1 cellular context compared by ENCODE assay signal in the genomic region with DNA sequence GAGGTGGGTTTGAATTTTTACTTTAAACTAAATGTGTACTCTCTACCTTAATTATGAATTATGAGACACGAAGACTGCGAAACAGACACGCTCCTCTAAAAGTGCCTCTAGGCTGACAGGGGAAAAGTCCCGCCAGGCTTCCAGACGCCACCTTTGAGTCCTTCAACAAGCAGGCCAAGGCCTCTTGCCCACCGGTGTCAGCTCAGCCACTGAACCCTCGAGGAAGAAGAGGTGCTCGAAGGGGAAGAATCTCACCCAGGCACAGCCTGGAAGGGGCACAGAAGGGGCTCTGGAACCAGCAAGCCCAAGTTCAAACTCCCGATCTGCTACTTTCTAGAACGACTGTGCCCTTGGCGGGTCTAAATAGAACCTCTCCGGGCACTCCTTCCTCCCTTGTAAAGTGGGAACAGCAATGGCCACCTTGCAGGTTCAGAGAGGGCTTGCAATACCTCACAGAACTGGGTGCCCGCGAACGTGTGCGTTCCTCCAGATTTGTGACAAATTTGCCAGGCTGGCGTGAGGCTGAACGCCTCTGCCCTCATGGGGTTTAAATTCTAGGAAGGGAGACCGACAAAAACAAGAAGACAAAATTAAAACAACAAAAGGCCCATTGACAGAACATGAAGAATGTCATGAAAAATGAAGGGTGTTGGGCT.
TF ChIP-seq lines count a peak whose summit lies in the region.

No MANE protein-coding gene starts in this region.

TF ChIP-seq in HepG2, 621 proteins besides CTCF, POLR2A, EP300 and RAD21 (continued from another document and continues in another):
- TF ChIP-seq NFE2L2 (IDR thresholded peaks at IDR 0.05; ENCODE audit: low read length) (no peak), ZNF780A (CRISPR knock-in tag; IDR thresholded peaks at IDR 0.05) (no peak), ZNF24 (IDR thresholded peaks at IDR 0.05) (no peak), MAFF (IDR thresholded peaks at IDR 0.05; ENCODE audit: low read depth, low read length) (no peak), RNF2 (conservative IDR thresholded peaks at IDR 0.05; ENCODE audit: low read depth) (no peak), RCOR2 (CRISPR knock-in tag; IDR thresholded peaks at IDR 0.05) (0 out of 2 replicates have a peak, but pooled peaks have one; percentile 13), ZNF570 (CRISPR knock-in tag; IDR thresholded peaks at IDR 0.05; ENCODE audit: borderline replicate concordance) (no peak), NCOR1 (IDR thresholded peaks at IDR 0.05; ENCODE audit: borderline replicate concordance, low read length) (0 out of 2 replicates have a peak, but pooled peaks have one; percentile 14), ZNF543 (CRISPR knock-in tag; IDR thresholded peaks at IDR 0.05) (no peak), ZFP36L2 (CRISPR knock-in tag; IDR thresholded peaks at IDR 0.05) (no peak), ZFP41 (CRISPR knock-in tag; IDR thresholded peaks at IDR 0.05; ENCODE audit: borderline replicate concordance) (no peak), RFXAP (CRISPR knock-in tag; IDR thresholded peaks at IDR 0.05; ENCODE audit: borderline replicate concordance) (no peak), SPEN (CRISPR knock-in tag; IDR thresholded peaks at IDR 0.05; ENCODE audit: low read depth) (no peak), ZNF619 (CRISPR knock-in tag; IDR thresholded peaks at IDR 0.05) (no peak), ZNF816 (CRISPR knock-in tag; IDR thresholded peaks at IDR 0.05; ENCODE audit: borderline replicate concordance) (no peak), ZNF30 (CRISPR knock-in tag; IDR thresholded peaks at IDR 0.05) (no peak), ZNF569 (CRISPR knock-in tag; IDR thresholded peaks at IDR 0.05; ENCODE audit: borderline replicate concordance) (no peak), POGZ (CRISPR knock-in tag; IDR thresholded peaks at IDR 0.05) (no peak)
- TF ChIP-seq, protein P1, sequence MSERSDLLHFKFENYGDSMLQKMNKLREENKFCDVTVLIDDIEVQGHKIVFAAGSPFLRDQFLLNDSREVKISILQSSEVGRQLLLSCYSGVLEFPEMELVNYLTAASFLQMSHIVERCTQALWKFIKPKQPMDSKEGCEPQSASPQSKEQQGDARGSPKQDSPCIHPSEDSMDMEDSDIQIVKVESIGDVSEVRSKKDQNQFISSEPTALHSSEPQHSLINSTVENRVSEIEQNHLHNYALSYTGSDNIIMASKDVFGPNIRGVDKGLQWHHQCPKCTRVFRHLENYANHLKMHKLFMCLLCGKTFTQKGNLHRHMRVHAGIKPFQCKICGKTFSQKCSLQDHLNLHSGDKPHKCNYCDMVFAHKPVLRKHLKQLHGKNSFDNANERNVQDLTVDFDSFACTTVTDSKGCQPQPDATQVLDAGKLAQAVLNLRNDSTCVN (CRISPR knock-in tag; IDR thresholded peaks at IDR 0.05; ENCODE audit: borderline replicate concordance) = no peak
- TF ChIP-seq, protein P2, sequence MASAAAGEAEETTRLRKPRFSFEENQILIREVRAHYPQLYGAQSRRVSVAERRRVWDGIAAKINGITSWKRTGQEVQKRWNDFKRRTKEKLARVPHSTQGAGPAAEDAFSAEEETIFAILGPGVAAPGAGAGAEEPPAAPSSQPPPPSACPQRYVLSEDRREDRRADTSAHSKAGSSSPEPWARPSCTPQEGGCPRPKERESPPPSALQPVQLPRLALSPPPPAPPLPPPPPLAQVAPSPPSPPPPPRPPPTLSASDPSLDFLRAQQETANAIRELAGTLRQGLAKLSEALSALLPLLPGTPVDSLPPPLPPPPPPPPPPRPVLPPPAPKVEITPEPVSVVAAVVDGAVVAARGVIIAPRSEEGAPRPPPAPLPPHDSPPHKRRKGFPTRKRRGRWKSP (CRISPR knock-in tag; IDR thresholded peaks at IDR 0.05) = 0 out of 2 replicates have a peak, but pooled peaks have one; percentile 40
- TF ChIP-seq, protein P3, sequence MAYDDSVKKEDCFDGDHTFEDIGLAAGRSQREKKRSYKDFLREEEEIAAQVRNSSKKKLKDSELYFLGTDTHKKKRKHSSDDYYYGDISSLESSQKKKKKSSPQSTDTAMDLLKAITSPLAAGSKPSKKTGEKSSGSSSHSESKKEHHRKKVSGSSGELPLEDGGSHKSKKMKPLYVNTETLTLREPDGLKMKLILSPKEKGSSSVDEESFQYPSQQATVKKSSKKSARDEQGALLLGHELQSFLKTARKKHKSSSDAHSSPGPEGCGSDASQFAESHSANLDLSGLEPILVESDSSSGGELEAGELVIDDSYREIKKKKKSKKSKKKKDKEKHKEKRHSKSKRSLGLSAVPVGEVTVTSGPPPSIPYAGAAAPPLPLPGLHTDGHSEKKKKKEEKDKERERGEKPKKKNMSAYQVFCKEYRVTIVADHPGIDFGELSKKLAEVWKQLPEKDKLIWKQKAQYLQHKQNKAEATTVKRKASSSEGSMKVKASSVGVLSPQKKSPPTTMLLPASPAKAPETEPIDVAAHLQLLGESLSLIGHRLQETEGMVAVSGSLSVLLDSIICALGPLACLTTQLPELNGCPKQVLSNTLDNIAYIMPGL (CRISPR knock-in tag; IDR thresholded peaks at IDR 0.05; ENCODE audit: borderline replicate concordance in 1 of 2, low read depth in 1 of 2) = no peak; a peak in 1 of 4 replicates
- TF ChIP-seq, protein P4, sequence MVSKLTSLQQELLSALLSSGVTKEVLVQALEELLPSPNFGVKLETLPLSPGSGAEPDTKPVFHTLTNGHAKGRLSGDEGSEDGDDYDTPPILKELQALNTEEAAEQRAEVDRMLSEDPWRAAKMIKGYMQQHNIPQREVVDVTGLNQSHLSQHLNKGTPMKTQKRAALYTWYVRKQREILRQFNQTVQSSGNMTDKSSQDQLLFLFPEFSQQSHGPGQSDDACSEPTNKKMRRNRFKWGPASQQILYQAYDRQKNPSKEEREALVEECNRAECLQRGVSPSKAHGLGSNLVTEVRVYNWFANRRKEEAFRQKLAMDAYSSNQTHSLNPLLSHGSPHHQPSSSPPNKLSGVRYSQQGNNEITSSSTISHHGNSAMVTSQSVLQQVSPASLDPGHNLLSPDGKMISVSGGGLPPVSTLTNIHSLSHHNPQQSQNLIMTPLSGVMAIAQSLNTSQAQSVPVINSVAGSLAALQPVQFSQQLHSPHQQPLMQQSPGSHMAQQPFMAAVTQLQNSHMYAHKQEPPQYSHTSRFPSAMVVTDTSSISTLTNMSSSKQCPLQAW (CRISPR knock-in tag; IDR thresholded peaks at IDR 0.05) = no peak
- TF ChIP-seq, protein P5, sequence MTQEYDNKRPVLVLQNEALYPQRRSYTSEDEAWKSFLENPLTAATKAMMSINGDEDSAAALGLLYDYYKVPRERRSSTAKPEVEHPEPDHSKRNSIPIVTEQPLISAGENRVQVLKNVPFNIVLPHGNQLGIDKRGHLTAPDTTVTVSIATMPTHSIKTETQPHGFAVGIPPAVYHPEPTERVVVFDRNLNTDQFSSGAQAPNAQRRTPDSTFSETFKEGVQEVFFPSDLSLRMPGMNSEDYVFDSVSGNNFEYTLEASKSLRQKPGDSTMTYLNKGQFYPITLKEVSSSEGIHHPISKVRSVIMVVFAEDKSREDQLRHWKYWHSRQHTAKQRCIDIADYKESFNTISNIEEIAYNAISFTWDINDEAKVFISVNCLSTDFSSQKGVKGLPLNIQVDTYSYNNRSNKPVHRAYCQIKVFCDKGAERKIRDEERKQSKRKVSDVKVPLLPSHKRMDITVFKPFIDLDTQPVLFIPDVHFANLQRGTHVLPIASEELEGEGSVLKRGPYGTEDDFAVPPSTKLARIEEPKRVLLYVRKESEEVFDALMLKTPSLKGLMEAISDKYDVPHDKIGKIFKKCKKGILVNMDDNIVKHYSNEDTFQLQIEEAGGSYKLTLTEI (CRISPR knock-in tag; conservative IDR thresholded peaks at IDR 0.05) = no peak
- TF ChIP-seq, protein P6, sequence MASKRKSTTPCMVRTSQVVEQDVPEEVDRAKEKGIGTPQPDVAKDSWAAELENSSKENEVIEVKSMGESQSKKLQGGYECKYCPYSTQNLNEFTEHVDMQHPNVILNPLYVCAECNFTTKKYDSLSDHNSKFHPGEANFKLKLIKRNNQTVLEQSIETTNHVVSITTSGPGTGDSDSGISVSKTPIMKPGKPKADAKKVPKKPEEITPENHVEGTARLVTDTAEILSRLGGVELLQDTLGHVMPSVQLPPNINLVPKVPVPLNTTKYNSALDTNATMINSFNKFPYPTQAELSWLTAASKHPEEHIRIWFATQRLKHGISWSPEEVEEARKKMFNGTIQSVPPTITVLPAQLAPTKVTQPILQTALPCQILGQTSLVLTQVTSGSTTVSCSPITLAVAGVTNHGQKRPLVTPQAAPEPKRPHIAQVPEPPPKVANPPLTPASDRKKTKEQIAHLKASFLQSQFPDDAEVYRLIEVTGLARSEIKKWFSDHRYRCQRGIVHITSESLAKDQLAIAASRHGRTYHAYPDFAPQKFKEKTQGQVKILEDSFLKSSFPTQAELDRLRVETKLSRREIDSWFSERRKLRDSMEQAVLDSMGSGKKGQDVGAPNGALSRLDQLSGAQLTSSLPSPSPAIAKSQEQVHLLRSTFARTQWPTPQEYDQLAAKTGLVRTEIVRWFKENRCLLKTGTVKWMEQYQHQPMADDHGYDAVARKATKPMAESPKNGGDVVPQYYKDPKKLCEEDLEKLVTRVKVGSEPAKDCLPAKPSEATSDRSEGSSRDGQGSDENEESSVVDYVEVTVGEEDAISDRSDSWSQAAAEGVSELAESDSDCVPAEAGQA (IDR thresholded peaks at IDR 0.05; ENCODE audit: low read depth) = no peak
- TF ChIP-seq, protein P6 (CRISPR knock-in tag; IDR thresholded peaks at IDR 0.05; ENCODE audit: borderline replicate concordance) = no peak
- TF ChIP-seq, protein P7, sequence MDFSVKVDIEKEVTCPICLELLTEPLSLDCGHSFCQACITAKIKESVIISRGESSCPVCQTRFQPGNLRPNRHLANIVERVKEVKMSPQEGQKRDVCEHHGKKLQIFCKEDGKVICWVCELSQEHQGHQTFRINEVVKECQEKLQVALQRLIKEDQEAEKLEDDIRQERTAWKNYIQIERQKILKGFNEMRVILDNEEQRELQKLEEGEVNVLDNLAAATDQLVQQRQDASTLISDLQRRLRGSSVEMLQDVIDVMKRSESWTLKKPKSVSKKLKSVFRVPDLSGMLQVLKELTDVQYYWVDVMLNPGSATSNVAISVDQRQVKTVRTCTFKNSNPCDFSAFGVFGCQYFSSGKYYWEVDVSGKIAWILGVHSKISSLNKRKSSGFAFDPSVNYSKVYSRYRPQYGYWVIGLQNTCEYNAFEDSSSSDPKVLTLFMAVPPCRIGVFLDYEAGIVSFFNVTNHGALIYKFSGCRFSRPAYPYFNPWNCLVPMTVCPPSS (IDR thresholded peaks at IDR 0.05) = no peak
- TF ChIP-seq, protein P8, sequence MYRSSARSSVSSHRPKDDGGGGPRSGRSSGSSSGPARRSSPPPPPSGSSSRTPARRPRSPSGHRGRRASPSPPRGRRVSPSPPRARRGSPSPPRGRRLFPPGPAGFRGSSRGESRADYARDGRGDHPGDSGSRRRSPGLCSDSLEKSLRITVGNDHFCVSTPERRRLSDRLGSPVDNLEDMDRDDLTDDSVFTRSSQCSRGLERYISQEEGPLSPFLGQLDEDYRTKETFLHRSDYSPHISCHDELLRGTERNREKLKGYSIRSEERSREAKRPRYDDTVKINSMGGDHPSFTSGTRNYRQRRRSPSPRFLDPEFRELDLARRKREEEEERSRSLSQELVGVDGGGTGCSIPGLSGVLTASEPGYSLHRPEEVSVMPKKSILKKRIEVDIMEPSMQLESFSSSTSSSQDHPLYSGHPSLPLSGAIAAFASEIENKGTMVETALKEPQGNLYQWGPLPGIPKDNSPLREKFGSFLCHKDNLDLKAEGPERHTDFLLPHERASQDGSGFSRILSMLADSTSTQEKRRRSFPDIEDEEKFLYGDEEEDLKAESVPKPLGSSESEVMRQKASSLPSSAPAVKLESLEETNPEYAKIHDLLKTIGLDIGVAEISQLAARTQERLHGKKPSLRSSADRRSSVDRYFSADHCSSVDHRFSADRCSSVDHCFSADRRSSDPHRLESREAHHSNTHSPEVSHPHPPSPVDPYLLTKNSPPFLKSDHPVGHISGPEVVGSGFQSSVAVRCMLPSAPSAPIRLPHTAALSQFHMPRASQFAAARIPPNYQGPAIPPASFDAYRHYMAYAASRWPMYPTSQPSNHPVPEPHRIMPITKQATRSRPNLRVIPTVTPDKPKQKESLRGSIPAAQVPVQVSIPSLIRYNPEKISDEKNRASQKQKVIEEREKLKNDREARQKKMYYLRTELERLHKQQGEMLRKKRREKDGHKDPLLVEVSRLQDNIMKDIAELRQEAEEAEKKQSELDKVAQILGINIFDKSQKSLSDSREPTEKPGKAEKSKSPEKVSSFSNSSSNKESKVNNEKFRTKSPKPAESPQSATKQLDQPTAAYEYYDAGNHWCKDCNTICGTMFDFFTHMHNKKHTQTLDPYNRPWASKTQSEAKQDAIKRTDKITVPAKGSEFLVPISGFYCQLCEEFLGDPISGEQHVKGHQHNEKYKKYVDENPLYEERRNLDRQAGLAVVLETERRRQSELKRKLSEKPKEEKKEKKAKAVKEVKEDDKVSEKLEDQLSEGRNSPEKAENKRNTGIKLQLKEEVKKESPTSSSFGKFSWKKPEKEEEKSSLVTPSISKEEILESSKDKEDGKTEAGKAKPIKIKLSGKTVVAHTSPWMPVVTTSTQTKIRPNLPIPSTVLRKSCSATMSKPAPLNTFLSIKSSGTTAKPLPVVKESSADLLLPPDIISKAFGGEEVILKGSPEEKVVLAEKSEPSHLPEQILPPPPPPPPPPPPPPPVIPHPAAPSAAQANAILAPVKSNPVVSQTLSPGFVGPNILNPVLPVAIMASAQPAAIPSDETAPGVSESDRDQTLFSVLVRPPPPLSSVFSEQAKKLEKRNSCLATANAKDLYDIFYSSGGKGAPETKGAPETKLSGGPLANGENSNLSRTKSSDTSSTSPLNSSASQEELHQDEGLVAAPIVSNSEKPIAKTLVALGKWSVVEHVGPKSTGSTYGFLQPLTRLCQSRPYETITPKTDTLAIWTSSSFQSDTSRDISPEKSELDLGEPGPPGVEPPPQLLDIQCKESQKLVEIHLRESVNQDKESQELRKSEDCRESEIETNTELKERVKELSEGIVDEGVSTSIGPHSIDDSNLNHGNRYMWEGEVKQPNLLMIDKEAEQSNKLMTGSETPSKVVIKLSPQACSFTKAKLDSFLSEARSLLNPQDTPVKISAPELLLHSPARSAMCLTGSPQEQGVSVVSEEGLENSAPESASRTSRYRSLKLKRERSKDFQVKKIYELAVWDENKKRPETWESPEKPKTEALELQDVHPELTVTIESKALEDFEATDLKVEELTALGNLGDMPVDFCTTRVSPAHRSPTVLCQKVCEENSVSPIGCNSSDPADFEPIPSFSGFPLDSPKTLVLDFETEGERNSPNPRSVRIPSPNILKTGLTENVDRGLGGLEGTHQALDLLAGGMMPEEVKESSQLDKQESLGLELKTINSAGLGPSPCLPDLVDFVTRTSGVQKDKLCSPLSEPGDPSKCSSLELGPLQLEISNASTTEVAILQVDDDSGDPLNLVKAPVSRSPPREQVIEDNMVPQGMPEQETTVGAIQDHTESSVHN (CRISPR knock-in tag; IDR thresholded peaks at IDR 0.05) = no peak
